1 cellular context compared by ENCODE assay signal in the genomic region with DNA sequence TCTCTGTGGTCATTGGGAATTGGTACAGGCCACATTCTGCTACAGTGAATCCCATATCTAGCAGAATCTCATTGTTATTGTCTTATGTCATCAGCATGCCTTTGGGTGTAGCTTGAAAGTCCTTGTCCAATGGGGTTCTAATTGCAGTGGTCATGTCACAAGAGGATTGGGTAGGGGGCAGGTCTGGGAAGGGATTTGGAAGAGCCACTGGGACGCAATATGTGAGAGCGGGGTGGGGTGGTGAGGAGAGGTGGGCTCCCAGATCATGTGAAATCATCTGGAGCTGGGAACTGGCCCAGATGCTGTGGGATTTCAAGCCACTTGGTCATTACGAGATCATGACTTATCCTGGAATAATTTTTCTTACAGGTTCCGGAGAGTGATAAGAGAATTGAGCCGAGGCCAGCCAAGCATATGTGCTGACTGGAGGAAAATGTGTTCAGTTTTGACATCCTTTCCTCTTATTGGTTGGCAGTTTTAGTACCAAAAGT.
TF ChIP-seq lines count a peak whose summit lies in the region.

No MANE protein-coding gene starts in this region.

TF ChIP-seq in SK-N-SH, 30 proteins besides CTCF, POLR2A, EP300 and RAD21 (continued from another document):
- TF ChIP-seq REST (IDR thresholded peaks at IDR 0.05; ENCODE audit: low read depth, low read length) (no peak), RXRA (IDR thresholded peaks at IDR 0.05; ENCODE audit: borderline replicate concordance, low read depth) (peak; percentile 44; the same call in 1 of the 2 replicates), TAF1 (IDR thresholded peaks at IDR 0.05; ENCODE audit: borderline replicate concordance, low read depth, low read length) (no peak), MXI1 (IDR thresholded peaks at IDR 0.05; ENCODE audit: low read depth, low read length) (no peak), YY1 (IDR thresholded peaks at IDR 0.05; ENCODE audit: low read depth) (no peak), RFX5 (IDR thresholded peaks at IDR 0.05; ENCODE audit: low read length) (no peak), SMC3 (IDR thresholded peaks at IDR 0.05; ENCODE audit: low read depth, low read length) (no peak), JUND (IDR thresholded peaks at IDR 0.05) (peak; percentile 77; the same call in 1 of the 2 replicates), RCOR1 (IDR thresholded peaks at IDR 0.05; ENCODE audit: low read length) (no peak), GATA2 (CRISPR knock-in tag; IDR thresholded peaks at IDR 0.05) (no peak), GABPA (IDR thresholded peaks at IDR 0.05; ENCODE audit: low read depth) (no peak), PBX3 (IDR thresholded peaks at IDR 0.05) (peak; percentile 39), NRF1 (IDR thresholded peaks at IDR 0.05; ENCODE audit: low read depth, low read length) (no peak), FOSL2 (IDR thresholded peaks at IDR 0.05; ENCODE audit: borderline replicate concordance, low read depth) (peak; percentile 67), IRF3 (IDR thresholded peaks at IDR 0.05; ENCODE audit: low read depth, low read length) (no peak), CHD2 (IDR thresholded peaks at IDR 0.05; ENCODE audit: low read length, partially characterized antibody) (no peak), POLR2AphosphoS5 (IDR thresholded peaks at IDR 0.05; ENCODE audit: low read depth, low read length) (no peak), SIN3A (IDR thresholded peaks at IDR 0.05; ENCODE audit: borderline replicate concordance, low read depth, low read length) (no peak), FOXJ3 (CRISPR knock-in tag; IDR thresholded peaks at IDR 0.05) (no peak), NFIC (IDR thresholded peaks at IDR 0.05; ENCODE audit: borderline replicate concordance) (peak; percentile 78), TCF12 (IDR thresholded peaks at IDR 0.05) (peak; percentile 72; the same call in 1 of the 2 replicates)
- TF ChIP-seq, protein P1, sequence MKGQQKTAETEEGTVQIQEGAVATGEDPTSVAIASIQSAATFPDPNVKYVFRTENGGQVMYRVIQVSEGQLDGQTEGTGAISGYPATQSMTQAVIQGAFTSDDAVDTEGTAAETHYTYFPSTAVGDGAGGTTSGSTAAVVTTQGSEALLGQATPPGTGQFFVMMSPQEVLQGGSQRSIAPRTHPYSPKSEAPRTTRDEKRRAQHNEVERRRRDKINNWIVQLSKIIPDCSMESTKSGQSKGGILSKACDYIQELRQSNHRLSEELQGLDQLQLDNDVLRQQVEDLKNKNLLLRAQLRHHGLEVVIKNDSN (IDR thresholded peaks at IDR 0.05; ENCODE audit: borderline replicate concordance, low read depth), result no peak
- TF ChIP-seq, protein P2, sequence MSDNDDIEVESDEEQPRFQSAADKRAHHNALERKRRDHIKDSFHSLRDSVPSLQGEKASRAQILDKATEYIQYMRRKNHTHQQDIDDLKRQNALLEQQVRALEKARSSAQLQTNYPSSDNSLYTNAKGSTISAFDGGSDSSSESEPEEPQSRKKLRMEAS (IDR thresholded peaks at IDR 0.05; ENCODE audit: low read depth), result peak; percentile 50; the same call in 1 of the 2 replicates
